Comparison of ENCODE assay signal across 27 cellular contexts in the genomic region with DNA sequence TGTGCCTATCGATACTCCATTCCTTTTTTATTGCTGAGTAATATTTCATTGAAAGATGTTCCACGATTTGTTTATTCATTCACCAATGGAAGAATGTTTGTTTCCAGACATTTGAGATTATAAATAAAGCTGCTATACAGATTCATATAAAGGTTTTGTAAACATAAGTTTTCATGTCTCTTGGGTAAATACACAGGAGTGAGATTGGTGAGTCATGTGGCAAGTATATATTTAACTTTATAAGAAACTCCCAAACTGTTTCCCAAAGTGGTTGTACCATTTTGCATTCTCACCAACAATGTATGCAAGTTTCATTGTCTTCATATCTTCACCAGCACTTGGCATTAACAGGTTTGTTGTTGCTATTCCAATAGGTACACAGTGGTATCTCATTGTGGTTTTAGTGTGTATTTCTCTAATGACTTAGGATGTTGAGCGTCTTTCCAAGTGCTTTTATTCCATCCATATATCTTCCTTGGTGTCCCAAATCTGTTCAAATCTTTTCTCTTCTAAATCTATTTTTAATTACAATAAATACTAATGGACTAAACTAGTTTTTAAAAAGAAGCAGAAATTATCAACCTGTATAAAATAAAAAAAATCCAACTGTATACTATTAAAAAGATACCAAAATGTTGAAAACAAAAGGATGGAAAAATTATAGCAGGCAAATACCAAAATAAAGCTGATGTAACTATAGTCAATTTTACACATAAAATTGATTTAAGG. TPM values are rescaled to one million over a fixed set of nuclear protein-coding genes. Genes with fewer than 3 reads are reported as not detected.
"Had no signal": no experiment of that assay in that cellular context is flagged by ENCODE, and none has a peak within 500 bp of the region (broad histone marks: within the 10 kb centered on the region; RNA-seq: fewer than 3 reads in every experiment).

No MANE protein-coding gene starts in this region.

- H3K36me3 Mint-ChIP-seq: T-cell had no signal

- H3K27ac Mint-ChIP-seq: T-cell had no signal

- H3K4me2 ChIP-seq: SK-N-SH had no signal

- H3K9me2 ChIP-seq: SK-N-SH had no signal

- H3K9ac ChIP-seq: SK-N-SH had no signal

- ATAC-seq: Panc1, T-cell had no signal

- FAIRE-seq: HTR-8/SVneo had no signal

- DNase-seq: KBM-7, NCI-H1092, NCI-H1105 treated with DMSO at 0.1 percent for 48 hours, NCI-H1417 treated with DMSO at 0.1 percent for 48 hours, NCI-H146, NCI-H1694 treated with DMSO at 0.1 percent for 48 hours, NCI-H2029, NCI-H2081 treated with DMSO at 0.1 percent for 48 hours, NCI-H2171, NCI-H226, NCI-H446, NCI-H510A, NCI-H524 treated with DMSO at 0.1 percent for 48 hours, NCI-H69, NCI-H774, SHP77, SK-N-SH, SW 1271, T-cell had no signal

- H3K4me3 Mint-ChIP-seq: IgD-negative memory B cell, T-cell had no signal

- H3K27ac ChIP-seq: HL-60, RWPE1 had no signal

RNA-seq across cellular contexts. Expression of gene SLC9C2, which starts 6.6 kb away (rescaled TPM):
- total RNA-seq: LHCN-M2, MCF 10A, SK-MEL-5, T-cell had no signal
- polyA plus RNA-seq: IgD-negative memory B cell, SK-N-SH had no signal

RNA-seq across cellular contexts. Expression of gene TEX50, which starts 38.9 kb away (rescaled TPM):
- total RNA-seq: LHCN-M2, MCF 10A, SK-MEL-5, T-cell had no signal
- polyA plus RNA-seq: IgD-negative memory B cell, SK-N-SH had no signal
